ENCODE assay signal across 9 cellular contexts in the genomic region with DNA sequence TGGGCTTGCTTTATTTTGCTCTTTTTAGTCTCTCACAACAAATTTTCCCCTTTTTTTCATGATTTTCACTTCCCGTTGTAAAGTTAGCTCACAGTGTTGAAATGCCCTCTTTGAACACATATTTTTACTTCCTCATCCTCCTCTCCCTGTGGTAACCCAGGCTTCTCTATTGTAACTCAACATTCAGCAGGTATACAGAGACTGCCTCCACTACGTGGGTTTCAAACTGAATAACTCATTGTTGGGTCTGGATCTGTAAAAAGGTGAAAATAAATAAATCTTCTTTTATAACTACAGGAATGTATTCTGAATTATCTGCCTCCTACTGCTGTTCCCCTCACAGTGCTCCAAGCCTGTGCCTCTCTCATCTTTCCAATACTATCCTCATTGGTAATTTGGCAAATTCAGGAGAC.
DNase-seq lines count a peak whose midpoint lies in the region; ATAC-seq, FAIRE-seq and TF ChIP-seq lines count a peak whose summit lies in the region.
"Had no signal": no experiment of that assay in that cellular context is flagged by ENCODE, and none has a peak within 500 bp of the region (broad histone marks: within the 10 kb centered on the region; RNA-seq: fewer than 3 reads in every experiment).

No MANE protein-coding gene starts in this region.

- H3K4me1 Mint-ChIP-seq in activated CD4-positive, alpha-beta T cell treated with anti-CD3 and anti-CD28 coated beads, Interleukin-2, amount 10 ng/mL, durations not matched to agents 7 days and 5 days: peaks cover 64% of the 10 kb centered on the region
- H3K4me1 Mint-ChIP-seq in stimulated activated naive CD8-positive, alpha-beta T cell treated with anti-CD3 and anti-CD28 coated beads, Interleukin-15, amount 100 ng/mL, for 72 hours: peaks cover 67% of the 10 kb centered on the region

- H3K4me3 Mint-ChIP-seq in activated CD4-positive, alpha-beta T cell treated with anti-CD3 and anti-CD28 coated beads, Interleukin-2, amount 10 ng/mL, durations not matched to agents 7 days and 5 days: peak overlapping the region; percentile 15
- H3K4me3 Mint-ChIP-seq in stimulated activated naive CD8-positive, alpha-beta T cell treated with anti-CD3 and anti-CD28 coated beads, Interleukin-15, amount 100 ng/mL, for 72 hours: peak overlapping the region; percentile 40 to 84

- no peaks in the 10 kb centered on the region for H3K9me3 Mint-ChIP-seq in activated CD4-positive, alpha-beta T cell treated with anti-CD3 and anti-CD28 coated beads, Interleukin-2, amount 10 ng/mL, durations not matched to agents 7 days and 5 days
- no peaks in the 10 kb centered on the region for H3K9me3 Mint-ChIP-seq in stimulated activated naive CD8-positive, alpha-beta T cell treated with anti-CD3 and anti-CD28 coated beads, Interleukin-15, amount 100 ng/mL, for 72 hours

- ATAC-seq in stimulated activated naive CD8-positive, alpha-beta T cell treated with anti-CD3 and anti-CD28 coated beads, Interleukin-15, amount 100 ng/mL, for 72 hours: no peak

- POLR2A ChIA-PET in activated CD4-positive, alpha-beta T cell treated with anti-CD3 and anti-CD28 coated beads, Interleukin-2, amount 10 ng/mL, durations not matched to agents 7 days and 5 days (lab: Charles Lee): no interaction called here

- FAIRE-seq in D721Med (lab: Jason Lieb, UNC): no peak

- peaks cover 57% of the 10 kb centered on the region for H3K36me3 Mint-ChIP-seq in activated CD4-positive, alpha-beta T cell treated with anti-CD3 and anti-CD28 coated beads, Interleukin-2, amount 10 ng/mL, durations not matched to agents 7 days and 5 days (ENCODE audit: low read depth)

- no peak for TF ChIP-seq CTCF in D721Med (IDR thresholded peaks at IDR 0.05; ENCODE audit: insufficient read depth, missing control alignments)

- H3K27ac Mint-ChIP-seq in activated CD4-positive, alpha-beta T cell treated with anti-CD3 and anti-CD28 coated beads, Interleukin-2, amount 10 ng/mL, durations not matched to agents 7 days and 5 days: peak overlapping the region; percentile 38
- peak overlapping the region; percentile 7 to 89 for H3K27ac Mint-ChIP-seq in stimulated activated naive CD8-positive, alpha-beta T cell treated with anti-CD3 and anti-CD28 coated beads, Interleukin-15, amount 100 ng/mL, for 72 hours

- no peaks in the 10 kb centered on the region for H3K27me3 Mint-ChIP-seq in activated CD4-positive, alpha-beta T cell treated with anti-CD3 and anti-CD28 coated beads, Interleukin-2, amount 10 ng/mL, durations not matched to agents 7 days and 5 days
- H3K27me3 Mint-ChIP-seq in stimulated activated naive CD8-positive, alpha-beta T cell treated with anti-CD3 and anti-CD28 coated beads, Interleukin-15, amount 100 ng/mL, for 72 hours: no peaks in the 10 kb centered on the region

- no peak for DNase-seq in activated CD4-positive, alpha-beta T cell treated with anti-CD3 and anti-CD28 coated beads, Interleukin-2, amount 10 ng/mL, durations not matched to agents 7 days and 5 days
- no peak for DNase-seq in activated CD4-positive, alpha-beta T cell treated with anti-CD3 and anti-CD28 coated beads for 4 hours
- DNase-seq in NOMO-1 treated with DMSO at 0.1 percent for 48 hours (lab: John Stamatoyannopoulos, UW; ENCODE audit: unreplicated experiment) (peak; percentile 88), dermis blood vessel endothelial cell (peak; percentile 41), D721Med (ENCODE audit: insufficient read length, low spot score) (no peak), NCI-H2081 treated with DMSO at 0.1 percent for 48 hours (lab: John Stamatoyannopoulos, UW) (no peak)
- no peak for DNase-seq in stimulated activated naive CD8-positive, alpha-beta T cell treated with anti-CD3 and anti-CD28 coated beads, Interleukin-15, amount 100 ng/mL, for 72 hours
- DNase-seq in activated effector memory CD4-positive, alpha-beta T cell treated with anti-CD3 and anti-CD28 coated beads, Interleukin-2, amount 50 U/mL, for 16 hours: no peak
- DNase-seq: DMS153 had no signal

- CTCF ChIA-PET in activated CD4-positive, alpha-beta T cell treated with anti-CD3 and anti-CD28 coated beads, Interleukin-2, amount 10 ng/mL, durations not matched to agents 7 days and 5 days (lab: Charles Lee): interaction anchor here (0.6 kb wide), 1 partner anchor 10 kb away, joined by 3 read pairs; no protein-coding TSS in a partner anchor

Comparison
In these comparisons a context has a peak if more than half of its experiments do, and no peak if none do; other contexts are left out.
1. DNase-seq: peak in NOMO-1 treated with DMSO at 0.1 percent for 48 hours (single experiment) and dermis blood vessel endothelial cell (single experiment); none in activated CD4-positive, alpha-beta T cell treated with anti-CD3 and anti-CD28 coated beads, Interleukin-2, amount 10 ng/mL, durations not matched to agents 7 days and 5 days (single experiment), activated CD4-positive, alpha-beta T cell treated with anti-CD3 and anti-CD28 coated beads for 4 hours (0 of 2), stimulated activated naive CD8-positive, alpha-beta T cell treated with anti-CD3 and anti-CD28 coated beads, Interleukin-15, amount 100 ng/mL, for 72 hours (0 of 2), activated effector memory CD4-positive, alpha-beta T cell treated with anti-CD3 and anti-CD28 coated beads, Interleukin-2, amount 50 U/mL, for 16 hours (single experiment), D721Med (single experiment) and NCI-H2081 treated with DMSO at 0.1 percent for 48 hours (single experiment).